In the genomic region with DNA sequence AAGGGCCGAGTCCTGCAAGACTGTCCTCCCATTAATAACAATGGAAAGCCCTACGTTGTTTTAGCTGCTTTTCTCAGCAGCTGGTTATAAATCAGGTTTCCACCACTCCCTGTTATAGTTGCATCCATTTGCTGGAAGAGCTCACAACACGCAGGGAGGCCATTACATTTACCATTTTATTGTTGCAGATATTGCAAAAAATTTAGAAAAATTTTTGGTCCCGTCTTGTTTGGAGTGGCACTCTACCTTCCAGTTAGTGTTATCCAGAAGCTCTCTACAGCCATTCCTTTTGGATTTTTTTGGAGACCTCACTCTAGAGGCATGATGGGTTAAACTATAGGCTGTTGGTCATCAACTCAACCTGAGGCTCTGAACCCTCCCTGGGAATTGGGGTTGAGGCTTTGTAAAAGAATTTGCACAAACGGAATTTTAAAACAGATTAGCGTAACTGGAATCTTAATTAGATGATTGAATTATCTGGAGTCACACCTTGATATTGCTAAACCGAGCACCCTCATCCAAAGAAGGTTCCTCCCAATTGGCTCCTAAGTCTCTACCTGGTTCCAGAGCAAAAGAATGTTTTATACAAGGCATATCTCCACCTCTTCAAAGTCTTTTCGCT, we compare ENCODE assay signal across 14 cellular contexts.
A peak's percentile ranks its signal among the peaks of the same experiment; 100 is the strongest.
DNase-seq lines count a peak whose midpoint lies in the region; ATAC-seq lines count a peak whose summit lies in the region.
"Had no signal": no experiment of that assay in that cellular context is flagged by ENCODE, and none has a peak within 500 bp of the region (broad histone marks: within the 10 kb centered on the region; RNA-seq: fewer than 3 reads in every experiment).

No MANE protein-coding gene starts in this region.

- no peak overlapping the region for H3K4me3 Mint-ChIP-seq in natural killer cell treated with Interleukin-12 subunit alpha and Interleukin-12 subunit beta and Interleukin-15 and Interleukin-18, amount 100 ng/mL, for 72 hours
- no peak overlapping the region for H3K4me3 Mint-ChIP-seq in activated CD8-positive, alpha-beta T cell treated with anti-CD3 and anti-CD28 coated beads, Interleukin-2, amount 10 ng/mL, durations not matched to agents 7 days and 5 days
- H3K4me3 Mint-ChIP-seq: activated naive CD4-positive, alpha-beta T cell treated with anti-CD3 and anti-CD28 coated beads, Interleukin-2, amount 50 U/mL, for 24 hours; T-cell had no signal

- in situ Hi-C loops in G401 (cut with HindIII; ENCODE audit: low sequenced_read_pairs): no loop called here

- peaks cover 40% of the 10 kb centered on the region for H3K9me3 Mint-ChIP-seq in natural killer cell treated with Interleukin-12 subunit alpha and Interleukin-12 subunit beta and Interleukin-15 and Interleukin-18, amount 100 ng/mL, for 72 hours
- H3K9me3 Mint-ChIP-seq in activated CD8-positive, alpha-beta T cell treated with anti-CD3 and anti-CD28 coated beads, Interleukin-2, amount 10 ng/mL, durations not matched to agents 7 days and 5 days (ENCODE audit: insufficient read depth): peaks cover 58% of the 10 kb centered on the region

- H3K27me3 Mint-ChIP-seq in natural killer cell treated with Interleukin-12 subunit alpha and Interleukin-12 subunit beta and Interleukin-15 and Interleukin-18, amount 100 ng/mL, for 72 hours: no peaks in the 10 kb centered on the region
- no peaks in the 10 kb centered on the region for H3K27me3 Mint-ChIP-seq in activated CD8-positive, alpha-beta T cell treated with anti-CD3 and anti-CD28 coated beads, Interleukin-2, amount 10 ng/mL, durations not matched to agents 7 days and 5 days (ENCODE audit: low read depth)

- POLR2A ChIA-PET in activated CD8-positive, alpha-beta T cell treated with anti-CD3 and anti-CD28 coated beads, Interleukin-2, amount 10 ng/mL, durations not matched to agents 7 days and 5 days (lab: Charles Lee): no interaction called here

- H3K27ac Mint-ChIP-seq in natural killer cell treated with Interleukin-12 subunit alpha and Interleukin-12 subunit beta and Interleukin-15 and Interleukin-18, amount 100 ng/mL, for 72 hours: no peak overlapping the region
- H3K27ac Mint-ChIP-seq in activated CD8-positive, alpha-beta T cell treated with anti-CD3 and anti-CD28 coated beads, Interleukin-2, amount 10 ng/mL, durations not matched to agents 7 days and 5 days: no peak overlapping the region
- H3K27ac Mint-ChIP-seq: activated naive CD4-positive, alpha-beta T cell treated with anti-CD3 and anti-CD28 coated beads, Interleukin-2, amount 50 U/mL, for 24 hours; T-cell had no signal

- ATAC-seq in esophagus mucosa (peak; percentile 46), HG02973 (IDR thresholded peaks at IDR 0.05; ENCODE audit: unreplicated experiment) (no peak)
- ATAC-seq in natural killer cell treated with Interleukin-12 subunit alpha and Interleukin-12 subunit beta and Interleukin-15 and Interleukin-18, amount 100 ng/mL, for 72 hours: peak; percentile 24 to 30
- ATAC-seq in activated CD8-positive, alpha-beta T cell treated with anti-CD3 and anti-CD28 coated beads, Interleukin-2, amount 10 ng/mL, durations not matched to agents 7 days and 5 days: no peak
- ATAC-seq: activated CD4-positive, CD25-positive, alpha-beta regulatory T cell treated with anti-CD3 and anti-CD28 coated beads, Interleukin-2, amount 50 U/mL, for 24 hours had no signal

- DNase-seq in G401 (ENCODE audit: low spot score): peak; percentile 40
- DNase-seq in NCI-H2227 (lab: John Stamatoyannopoulos, UW; ENCODE audit: unreplicated experiment): peak; percentile 63
- no peak for DNase-seq in natural killer cell treated with Interleukin-12 subunit alpha and Interleukin-12 subunit beta and Interleukin-15 and Interleukin-18, amount 100 ng/mL, for 72 hours (ENCODE audit: low spot score)
- no peak for DNase-seq in 8988T
- no peak for DNase-seq in activated CD8-positive, alpha-beta T cell treated with anti-CD3 and anti-CD28 coated beads, Interleukin-2, amount 10 ng/mL, durations not matched to agents 7 days and 5 days
- no peak for DNase-seq in COLO829 (ENCODE audit: low spot score)
- DNase-seq: kidney, NCI-H226, OCI-M1, T-cell had no signal

- CTCF ChIA-PET in activated CD8-positive, alpha-beta T cell treated with anti-CD3 and anti-CD28 coated beads, Interleukin-2, amount 10 ng/mL, durations not matched to agents 7 days and 5 days (lab: Charles Lee): no interaction called here

- peaks cover 41% of the 10 kb centered on the region for H3K36me3 Mint-ChIP-seq in natural killer cell treated with Interleukin-12 subunit alpha and Interleukin-12 subunit beta and Interleukin-15 and Interleukin-18, amount 100 ng/mL, for 72 hours
- H3K36me3 Mint-ChIP-seq in activated CD8-positive, alpha-beta T cell treated with anti-CD3 and anti-CD28 coated beads, Interleukin-2, amount 10 ng/mL, durations not matched to agents 7 days and 5 days (ENCODE audit: low read depth): peaks cover 1% of the 10 kb centered on the region
- H3K36me3 Mint-ChIP-seq: T-cell had no signal

- H3K4me1 Mint-ChIP-seq in natural killer cell treated with Interleukin-12 subunit alpha and Interleukin-12 subunit beta and Interleukin-15 and Interleukin-18, amount 100 ng/mL, for 72 hours (ENCODE audit: low read depth in 2 of 2): no peaks in the 10 kb centered on the region
- no peaks in the 10 kb centered on the region for H3K4me1 Mint-ChIP-seq in activated CD8-positive, alpha-beta T cell treated with anti-CD3 and anti-CD28 coated beads, Interleukin-2, amount 10 ng/mL, durations not matched to agents 7 days and 5 days (ENCODE audit: low read depth)
- H3K4me1 Mint-ChIP-seq: activated naive CD4-positive, alpha-beta T cell treated with anti-CD3 and anti-CD28 coated beads, Interleukin-2, amount 50 U/mL, for 24 hours; T-cell had no signal

Comparison
In these comparisons a context has a peak if more than half of its experiments do, and no peak if none do; other contexts are left out.
1. DNase-seq: peak in G401 (single experiment) and NCI-H2227 (single experiment); none in natural killer cell treated with Interleukin-12 subunit alpha and Interleukin-12 subunit beta and Interleukin-15 and Interleukin-18, amount 100 ng/mL, for 72 hours (single experiment), 8988T (single experiment), activated CD8-positive, alpha-beta T cell treated with anti-CD3 and anti-CD28 coated beads, Interleukin-2, amount 10 ng/mL, durations not matched to agents 7 days and 5 days (single experiment) and COLO829 (single experiment).
2. ATAC-seq: peak in esophagus mucosa (single experiment) and natural killer cell treated with Interleukin-12 subunit alpha and Interleukin-12 subunit beta and Interleukin-15 and Interleukin-18, amount 100 ng/mL, for 72 hours (2 of 2); none in HG02973 (single experiment) and activated CD8-positive, alpha-beta T cell treated with anti-CD3 and anti-CD28 coated beads, Interleukin-2, amount 10 ng/mL, durations not matched to agents 7 days and 5 days (single experiment).